1 cellular context compared by ENCODE assay signal in the genomic region with DNA sequence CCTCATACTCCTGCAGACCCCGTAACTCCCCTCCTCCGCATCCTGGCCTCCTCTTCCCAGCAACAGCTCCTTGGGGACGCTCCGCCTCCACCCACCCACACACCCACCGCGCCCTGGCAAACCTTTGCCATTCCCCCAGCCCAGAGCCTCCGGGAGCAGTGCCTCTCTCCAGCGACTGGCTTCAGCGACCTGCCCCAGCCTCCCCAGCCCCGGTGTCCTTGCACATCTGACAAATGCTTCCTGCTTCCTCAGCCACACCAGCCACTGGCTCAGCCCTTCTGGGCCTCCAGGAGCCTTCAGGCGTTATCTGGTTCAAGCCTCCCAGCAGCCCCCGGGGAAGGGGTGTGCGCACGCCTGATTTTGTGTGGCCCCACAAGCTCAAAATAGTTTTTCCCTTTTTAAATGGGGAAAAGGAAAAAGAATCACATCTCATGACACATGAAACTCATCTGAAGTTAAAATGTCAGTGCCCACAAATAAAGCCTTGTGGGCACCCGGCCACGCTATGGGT.
TF ChIP-seq lines count a peak whose summit lies in the region.

No MANE protein-coding gene starts in this region.

TF ChIP-seq in H1, 55 proteins besides CTCF, POLR2A, EP300 and RAD21:
- TF ChIP-seq EGR1 (IDR thresholded peaks at IDR 0.05; ENCODE audit: borderline replicate concordance, low read depth, low read length) (no peak), SUZ12 (IDR thresholded peaks at IDR 0.05; ENCODE audit: low read length) (no peak), NRF1 (IDR thresholded peaks at IDR 0.05; ENCODE audit: low read depth, low read length) (no peak)
